In the genomic region with DNA sequence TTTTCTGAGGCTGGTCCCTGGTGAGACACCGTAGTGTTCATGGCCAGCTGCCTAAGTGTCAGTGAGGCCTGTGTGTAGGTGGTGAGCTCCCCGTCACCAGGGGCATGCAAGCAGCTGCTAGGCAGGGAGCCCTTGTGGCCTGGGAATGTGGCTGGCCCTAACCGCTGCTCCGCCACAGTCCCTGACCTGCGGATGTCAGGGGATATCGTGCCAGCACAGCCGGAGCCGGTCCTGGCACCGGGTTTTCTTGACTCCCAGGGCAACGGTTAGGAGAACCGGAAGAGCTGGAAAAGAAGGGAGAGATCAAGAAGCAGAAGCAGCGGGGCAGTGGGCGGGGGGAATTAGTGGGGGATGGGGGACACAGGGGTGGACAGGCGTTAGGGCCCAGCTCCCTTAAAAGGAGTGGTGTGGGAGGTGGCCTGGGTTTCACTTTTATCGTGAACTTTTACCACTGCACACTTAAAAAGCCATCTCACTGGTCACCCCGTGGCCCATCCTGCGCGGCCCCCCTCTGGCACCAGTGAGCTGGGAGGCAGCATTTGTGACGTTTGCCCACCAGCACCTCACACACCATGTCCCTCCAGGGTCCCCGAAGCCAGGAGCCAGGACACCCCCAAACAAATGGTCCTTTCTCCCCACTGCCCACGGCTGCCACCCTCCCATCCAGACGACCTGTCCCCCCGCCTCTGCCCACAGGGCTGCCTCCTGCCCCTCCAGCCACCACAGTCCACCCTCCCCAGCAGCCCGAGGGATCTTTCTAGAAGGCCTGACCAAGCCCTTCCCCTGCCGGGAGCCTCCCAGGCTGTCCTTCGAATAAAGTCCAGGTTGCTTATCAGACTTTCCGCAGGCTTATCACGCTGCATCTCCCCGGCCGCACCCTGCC, we compare ENCODE assay signal across 1 cellular context.
TF ChIP-seq lines count a peak whose summit lies in the region.

No MANE protein-coding gene starts in this region.

TF ChIP-seq in HepG2, 621 proteins besides CTCF, POLR2A, EP300 and RAD21 (continued from another document and continues in another):
- TF ChIP-seq ATF3 (CRISPR knock-in tag; IDR thresholded peaks at IDR 0.05) (no peak), POGK (CRISPR knock-in tag; conservative IDR thresholded peaks at IDR 0.05) (no peak; the same call in 1 of the 2 replicates), ONECUT2 (CRISPR knock-in tag; IDR thresholded peaks at IDR 0.05) (no peak), FOSL1 (CRISPR knock-in tag; IDR thresholded peaks at IDR 0.05; ENCODE audit: borderline replicate concordance) (no peak), REXO4 (CRISPR knock-in tag; IDR thresholded peaks at IDR 0.05; ENCODE audit: borderline replicate concordance) (no peak), ZNF773 (CRISPR knock-in tag; IDR thresholded peaks at IDR 0.05; ENCODE audit: borderline replicate concordance) (no peak), REST (IDR thresholded peaks at IDR 0.05; ENCODE audit: borderline replicate concordance in 1 of 2, low read depth in 1 of 2, low read length in 2 of 2) (no peak), ZNF496 (CRISPR knock-in tag; IDR thresholded peaks at IDR 0.05; ENCODE audit: insufficient replicate concordance) (no peak), ZNF615 (CRISPR knock-in tag; IDR thresholded peaks at IDR 0.05; ENCODE audit: borderline replicate concordance) (no peak), TCF7 (IDR thresholded peaks at IDR 0.05; ENCODE audit: low read depth) (no peak), PPARG (CRISPR knock-in tag; conservative IDR thresholded peaks at IDR 0.05) (no peak), ELF4 (CRISPR knock-in tag; IDR thresholded peaks at IDR 0.05; ENCODE audit: borderline replicate concordance) (no peak), PHB2 (IDR thresholded peaks at IDR 0.05; ENCODE audit: partially characterized antibody) (no peak), NFIB (CRISPR knock-in tag; IDR thresholded peaks at IDR 0.05; ENCODE audit: borderline replicate concordance) (no peak), KLF9 (CRISPR knock-in tag; IDR thresholded peaks at IDR 0.05; ENCODE audit: low read depth) (no peak; the same call in 1 of the 2 replicates), MED1 (CRISPR knock-in tag; IDR thresholded peaks at IDR 0.05) (0 out of 2 replicates have a peak, but pooled peaks have one; percentile 13), PAX8 (CRISPR knock-in tag; IDR thresholded peaks at IDR 0.05; ENCODE audit: borderline replicate concordance) (no peak), HNRNPH1 (optimal IDR thresholded peaks at IDR 0.05; ENCODE audit: low read depth, low read length) (no peak), HCFC1 (IDR thresholded peaks at IDR 0.05; ENCODE audit: low read depth, low read length) (no peak), CREB3 (CRISPR knock-in tag; IDR thresholded peaks at IDR 0.05) (no peak), ZFP36L1 (CRISPR knock-in tag; IDR thresholded peaks at IDR 0.05) (no peak), SOX5 (CRISPR knock-in tag; IDR thresholded peaks at IDR 0.05; ENCODE audit: borderline replicate concordance) (no peak), CERS6 (CRISPR knock-in tag; IDR thresholded peaks at IDR 0.05) (no peak), TRIM24 (CRISPR knock-in tag; IDR thresholded peaks at IDR 0.05) (no peak), MAZ (IDR thresholded peaks at IDR 0.05; ENCODE audit: borderline replicate concordance, low read depth, low read length) (peak; percentile 40; the same call in 1 of the 2 replicates), MAZ (CRISPR knock-in tag; IDR thresholded peaks at IDR 0.05; ENCODE audit: low read depth) (0 out of 2 replicates have a peak, but pooled peaks have one; percentile 13), ZNF839 (CRISPR knock-in tag; IDR thresholded peaks at IDR 0.05; ENCODE audit: borderline replicate concordance) (no peak), TFAP4 (IDR thresholded peaks at IDR 0.05; ENCODE audit: borderline replicate concordance, low read depth) (peak; percentile 25; the same call in 1 of the 2 replicates), BRF2 (CRISPR knock-in tag; IDR thresholded peaks at IDR 0.05) (no peak), FOXC1 (CRISPR knock-in tag; IDR thresholded peaks at IDR 0.05; ENCODE audit: borderline replicate concordance) (no peak), ZNF317 (CRISPR knock-in tag; IDR thresholded peaks at IDR 0.05) (0 out of 2 replicates have a peak, but pooled peaks have one; percentile 30), ZNF691 (CRISPR knock-in tag; IDR thresholded peaks at IDR 0.05; ENCODE audit: borderline replicate concordance, low read depth) (no peak; the same call in 1 of the 2 replicates), POLR2AphosphoS2 (IDR thresholded peaks at IDR 0.05; ENCODE audit: low read depth, low read length) (no peak), SMAD3 (CRISPR knock-in tag; IDR thresholded peaks at IDR 0.05) (no peak), AHR (CRISPR knock-in tag; IDR thresholded peaks at IDR 0.05) (no peak), GTF3A (CRISPR knock-in tag; conservative IDR thresholded peaks at IDR 0.05) (peak; percentile 67; the same call in 1 of the 2 replicates), PAF1 (CRISPR knock-in tag; IDR thresholded peaks at IDR 0.05) (no peak)
- TF ChIP-seq, protein P1, sequence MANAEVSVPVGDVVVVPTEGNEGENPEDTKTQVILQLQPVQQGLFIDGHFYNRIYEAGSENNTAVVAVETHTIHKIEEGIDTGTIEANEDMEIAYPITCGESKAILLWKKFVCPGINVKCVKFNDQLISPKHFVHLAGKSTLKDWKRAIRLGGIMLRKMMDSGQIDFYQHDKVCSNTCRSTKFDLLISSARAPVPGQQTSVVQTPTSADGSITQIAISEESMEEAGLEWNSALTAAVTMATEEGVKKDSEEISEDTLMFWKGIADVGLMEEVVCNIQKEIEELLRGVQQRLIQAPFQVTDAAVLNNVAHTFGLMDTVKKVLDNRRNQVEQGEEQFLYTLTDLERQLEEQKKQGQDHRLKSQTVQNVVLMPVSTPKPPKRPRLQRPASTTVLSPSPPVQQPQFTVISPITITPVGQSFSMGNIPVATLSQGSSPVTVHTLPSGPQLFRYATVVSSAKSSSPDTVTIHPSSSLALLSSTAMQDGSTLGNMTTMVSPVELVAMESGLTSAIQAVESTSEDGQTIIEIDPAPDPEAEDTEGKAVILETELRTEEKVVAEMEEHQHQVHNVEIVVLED (CRISPR knock-in tag; IDR thresholded peaks at IDR 0.05; ENCODE audit: borderline replicate concordance) = no peak
- TF ChIP-seq, protein P2, sequence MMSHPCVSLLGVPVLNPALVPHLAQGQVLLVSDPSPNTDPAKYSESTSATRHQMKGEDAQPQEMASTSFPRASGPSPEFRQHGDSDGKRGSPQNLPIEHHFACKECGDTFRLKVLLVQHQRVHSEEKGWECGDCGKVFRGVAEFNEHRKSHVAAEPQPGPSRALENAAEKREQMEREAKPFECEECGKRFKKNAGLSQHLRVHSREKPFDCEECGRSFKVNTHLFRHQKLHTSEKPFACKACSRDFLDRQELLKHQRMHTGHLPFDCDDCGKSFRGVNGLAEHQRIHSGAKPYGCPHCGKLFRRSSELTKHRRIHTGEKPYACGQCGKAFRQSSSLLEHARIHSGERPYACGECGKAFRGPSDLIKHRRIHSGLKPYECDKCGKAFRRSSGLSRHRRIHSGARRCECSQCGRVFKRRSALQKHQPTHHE (CRISPR knock-in tag; IDR thresholded peaks at IDR 0.05; ENCODE audit: borderline replicate concordance) = no peak
- TF ChIP-seq, protein P3, sequence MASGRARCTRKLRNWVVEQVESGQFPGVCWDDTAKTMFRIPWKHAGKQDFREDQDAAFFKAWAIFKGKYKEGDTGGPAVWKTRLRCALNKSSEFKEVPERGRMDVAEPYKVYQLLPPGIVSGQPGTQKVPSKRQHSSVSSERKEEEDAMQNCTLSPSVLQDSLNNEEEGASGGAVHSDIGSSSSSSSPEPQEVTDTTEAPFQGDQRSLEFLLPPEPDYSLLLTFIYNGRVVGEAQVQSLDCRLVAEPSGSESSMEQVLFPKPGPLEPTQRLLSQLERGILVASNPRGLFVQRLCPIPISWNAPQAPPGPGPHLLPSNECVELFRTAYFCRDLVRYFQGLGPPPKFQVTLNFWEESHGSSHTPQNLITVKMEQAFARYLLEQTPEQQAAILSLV (CRISPR knock-in tag; IDR thresholded peaks at IDR 0.05; ENCODE audit: borderline replicate concordance) = no peak
